In the genomic region with DNA sequence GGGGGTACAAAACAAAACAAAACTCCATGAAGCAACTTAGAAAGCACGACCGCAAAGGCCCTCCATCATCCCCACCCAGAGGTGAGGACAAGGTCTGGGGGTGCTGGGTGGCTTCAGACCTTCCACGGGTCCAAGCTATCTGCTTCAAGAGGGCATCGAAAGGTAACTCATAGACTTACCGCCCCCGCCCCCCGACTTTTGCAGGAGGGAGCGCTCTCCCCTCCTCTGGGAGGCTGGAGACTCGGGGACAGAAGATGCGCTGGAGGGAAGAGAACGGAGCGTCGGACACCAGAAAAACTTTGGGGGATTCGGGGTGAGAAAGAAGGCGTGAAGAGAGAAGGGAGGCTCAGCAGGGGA, we compare ENCODE assay signal across 8 cellular contexts. TPM values are rescaled to one million over a fixed set of nuclear protein-coding genes. Genes with fewer than 3 reads are reported as not detected.
A peak's percentile ranks its signal among the peaks of the same experiment; 100 is the strongest.
DNase-seq lines count a peak whose midpoint lies in the region; ATAC-seq and TF ChIP-seq lines count a peak whose summit lies in the region.

No MANE protein-coding gene starts in this region.

- peaks cover 5 to 13% (median 6%) of the 10 kb centered on the region in 3 donors for H3K27me3 Mint-ChIP-seq in naive B cell

- no peak for TF ChIP-seq POLR2A in NB4 (IDR thresholded peaks at IDR 0.05; ENCODE audit: extremely low read depth, insufficient read length)

- H3K4me3 ChIP-seq in NB4 (ENCODE audit: low read depth, low read length), result peak overlapping the region; percentile 25
- H3K4me3 ChIP-seq in cardiac fibroblast (replicated peaks in 1 of 2; ENCODE audit: low read depth in 2 of 2, low read length in 2 of 2), result peak overlapping the region; percentile 51 to 83

- TF ChIP-seq CTCF in NB4 (IDR thresholded peaks at IDR 0.05; ENCODE audit: low read depth, low read length) (no peak), cardiac fibroblast (IDR thresholded peaks at IDR 0.05; ENCODE audit: low read depth, low read length) (no peak)

- DNase-seq in NB4 (ENCODE audit: low read depth), result no peak
- no peak for DNase-seq in cardiac fibroblast (ENCODE audit: low read depth in 2 of 2)
- DNase-seq in naive B cell, result no peak
- DNase-seq in KBM-7, result no peak
- DNase-seq in effector CD4-positive, alpha-beta T cell, result no peak
- no peak for DNase-seq in stimulated activated naive CD4-positive, alpha-beta T cell treated with Interleukin-2 at 50 U/mL for 16 hours (lab: John Stamatoyannopoulos, UW)

- H3K36me3 Mint-ChIP-seq in naive B cell, result peaks cover 0 to 7% of the 10 kb centered on the region in 2 donors

- H3K27ac Mint-ChIP-seq in naive B cell, result peak overlapping the region in 3 of 6 donors; percentile 54 to 88 (median 85)

- peaks cover 20 to 23% (median 21%) of the 10 kb centered on the region in 3 donors for H3K4me1 Mint-ChIP-seq in naive B cell

- H3K9me3 Mint-ChIP-seq in naive B cell, result no peaks in the 10 kb centered on the region

- in situ Hi-C loops in KBM-7 (cut with MboI; ENCODE audit: low pct_unique_long_range_greater_than_20kb, low sequenced_read_pairs), result no loop called here

- H3K4me3 Mint-ChIP-seq in naive B cell, result peak overlapping the region; percentile 79 to 97 (median 88)

- ATAC-seq in GM18907 (IDR thresholded peaks at IDR 0.05; ENCODE audit: unreplicated experiment) (peak; percentile 27), naive B cell (ENCODE audit: low read depth in 2 of 2) (peak in 1 of 2 donors; percentile 27), HG02938 (IDR thresholded peaks at IDR 0.05; ENCODE audit: unreplicated experiment) (no peak)

RNA-seq across cellular contexts. Expression of a gene that starts 0.3 kb away (rescaled TPM):
- under 1 TPM in 2 of 6 donors, not detected in 4; 0.13 to 0.14 TPM for polyA plus RNA-seq in naive B cell (ENCODE audit: low read depth in 6 of 6)
